ENCODE assay signal across 8 cellular contexts in the genomic region with DNA sequence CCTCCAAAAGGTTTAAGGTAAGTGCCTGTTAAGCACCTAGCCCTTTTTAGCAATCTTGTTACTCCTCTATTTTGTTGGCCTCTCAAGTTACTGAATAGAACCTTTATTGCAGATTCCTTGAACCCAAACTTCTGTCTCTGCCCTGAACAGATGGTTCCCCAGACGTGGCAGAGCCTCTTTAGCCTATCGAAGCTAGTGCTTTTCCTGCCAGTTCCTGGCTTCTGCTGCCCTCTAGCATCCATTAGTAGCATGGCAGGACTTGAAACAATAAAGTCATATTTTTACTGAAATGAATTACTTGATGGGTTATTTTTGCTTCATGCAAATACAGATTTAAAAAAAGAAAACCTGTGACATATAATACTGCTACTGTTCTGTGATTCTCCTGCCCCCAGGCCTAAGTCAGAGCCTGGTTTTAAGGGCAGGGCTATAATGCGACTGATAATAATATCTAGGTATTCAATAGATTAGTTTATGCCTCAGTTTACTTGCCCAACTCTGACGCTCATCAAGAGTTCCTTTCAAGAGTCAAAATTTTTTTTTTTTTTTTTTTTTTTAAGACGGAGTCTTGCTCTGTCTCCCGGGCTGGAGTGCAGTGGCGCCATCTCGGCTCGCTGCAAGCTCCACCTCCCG.
DNase-seq lines count a peak whose midpoint lies in the region; ATAC-seq and TF ChIP-seq lines count a peak whose summit lies in the region.

No MANE protein-coding gene starts in this region.

- intact Hi-C loops in ascending aorta (cut with DNase I) (no loop called here), spleen (cut with DNase I; ENCODE audit: low total_unique reads) (no loop called here)

- 66 to 72% (median 70%) methylated on average over 10 of the region's 10 CpGs for WGBS in spleen, 5 donors

- POLR2A ChIA-PET in RWPE1 (lab: Yijun Ruan, JAX; ENCODE audit: low non-redundant PET): no interaction called here

- H4K20me1 ChIP-seq in MM.1S (ENCODE audit: insufficient read depth, low read length): no peaks in the 10 kb centered on the region

- H3K4me2 ChIP-seq in MM.1S (ENCODE audit: low read depth, low read length): no peak overlapping the region

- H3K9me3 ChIP-seq in MM.1S (replicated peaks; ENCODE audit: insufficient read depth, low read length) (no peaks in the 10 kb centered on the region), ascending aorta (no peaks in the 10 kb centered on the region), spleen (no peaks in the 10 kb centered on the region)

- H3K27me3 ChIP-seq in MM.1S (replicated peaks; ENCODE audit: insufficient read depth, low read length) (no peaks in the 10 kb centered on the region), ascending aorta (no peaks in the 10 kb centered on the region), spleen (replicated peaks in 1 of 7) (no peaks in the 10 kb centered on the region)

- H3K9me2 ChIP-seq in MM.1S (replicated peaks; ENCODE audit: insufficient read depth, low read length): no peaks in the 10 kb centered on the region

- H3K27ac ChIP-seq in MM.1S (ENCODE audit: low read length) (no peak overlapping the region), RWPE1 (no peak overlapping the region), ascending aorta (no peak overlapping the region), spleen (no peak overlapping the region)

- TF ChIP-seq POLR2A in spleen (IDR thresholded peaks at IDR 0.05): no peak

- H3K4me1 ChIP-seq in MM.1S (ENCODE audit: low read length) (no peaks in the 10 kb centered on the region), ascending aorta (no peaks in the 10 kb centered on the region), spleen (peaks cover 0 to 12% (median 10%) of the 10 kb centered on the region in 6 donors)

- peak; percentile 95 for ATAC-seq in HG02588 (IDR thresholded peaks at IDR 0.05; ENCODE audit: unreplicated experiment)

- DNase-seq in A172 (ENCODE audit: low spot score): peak; percentile 75
- peak; percentile 71 for DNase-seq in MM.1S
- DNase-seq in RWPE1 (ENCODE audit: low spot score): peak; percentile 38
- no peak for DNase-seq in ascending aorta (ENCODE audit: low spot score in 2 of 2)
- DNase-seq in hippocampal formation (lab: John Stamatoyannopoulos, UW): peak; percentile 5 to 59
- no peak for DNase-seq in spleen

- H3K79me2 ChIP-seq in MM.1S (ENCODE audit: low read length): no peaks in the 10 kb centered on the region

- H2AFZ ChIP-seq in MM.1S (ENCODE audit: low read length): peak overlapping the region; percentile 33; the same call in 1 of the 2 replicates

- H3F3A ChIP-seq in MM.1S (ENCODE audit: insufficient read depth, low read length): no peaks in the 10 kb centered on the region

- H3K4me3 ChIP-seq in MM.1S (ENCODE audit: low read length) (no peak overlapping the region), ascending aorta (no peak overlapping the region), spleen (peak overlapping the region in 1 of 8 donors; percentile 3)

- H3K36me3 ChIP-seq in MM.1S (replicated peaks; ENCODE audit: insufficient read depth, low read length) (no peaks in the 10 kb centered on the region), ascending aorta (no peaks in the 10 kb centered on the region), spleen (no peaks in the 10 kb centered on the region)

- CTCF ChIA-PET in RWPE1 (lab: Yijun Ruan, JAX): interaction anchor here (0.5 to 0.8 kb wide), 10 partner anchors 9 to 1585 kb away, joined by 3 to 4 read pairs (median 3); no protein-coding TSS in a partner anchor

- TF ChIP-seq CTCF in GM12874 (IDR thresholded peaks at IDR 0.05; ENCODE audit: insufficient read depth, low read depth, low read length) (peak; percentile 60), MM.1S (IDR thresholded peaks at IDR 0.05; ENCODE audit: low read length) (peak; percentile 89), RWPE1 (conservative IDR thresholded peaks at IDR 0.05; ENCODE audit: low read depth) (peak; percentile 87), ascending aorta (IDR thresholded peaks at IDR 0.05) (peak in 2 of 3 experiments; percentile 60 to 67), spleen (IDR thresholded peaks at IDR 0.05 in 8 of 11, conservative IDR thresholded peaks at IDR 0.05 in 3 of 11) (peak in 9 of 11 experiments; percentile 18 to 76 (median 54))

- H3K9ac ChIP-seq in MM.1S (ENCODE audit: low read length): no peak overlapping the region

Comparison
In these comparisons a context has a peak if more than half of its experiments do, and no peak if none do; other contexts are left out.
1. DNase-seq: peak in A172 (single experiment), MM.1S (single experiment), RWPE1 (single experiment) and hippocampal formation (2 of 2); none in ascending aorta (0 of 2) and spleen (single experiment).
2. Peak in every context shown above with its lines, with median percentiles within 50 percentile points of each other: CTCF ChIP-seq.